ENCODE assay signal across 8 cellular contexts in genomic region chr19:18098891-18099622, GRCh38. TPM values are rescaled to one million over a fixed set of nuclear protein-coding genes. Genes with fewer than 3 reads are reported as not detected.
DNase-seq lines count a peak whose midpoint lies in the region; ATAC-seq and TF ChIP-seq lines count a peak whose summit lies in the region.

No MANE protein-coding gene starts in this region.

- no peak for TF ChIP-seq CTCF in Calu3 (IDR thresholded peaks at IDR 0.05; ENCODE audit: unreplicated experiment)

- intact Hi-C loops in Calu3 (cut with micrococcal nuclease; ENCODE audit: unreplicated experiment) = no loop called here

- H3K36me3 Mint-ChIP-seq in Calu3 (ENCODE audit: insufficient read depth, unreplicated experiment) (peaks cover 5% of the 10 kb centered on the region), memory B cell (peaks cover 9% of the 10 kb centered on the region)
- H3K36me3 Mint-ChIP-seq in activated T-helper 17 cell treated with anti-CD3 and anti-CD28 coated beads, Interleukin-2, amount 50 U/mL, for 72 hours (ENCODE audit: low read depth) = peaks cover 49% of the 10 kb centered on the region

- no peaks in the 10 kb centered on the region for H3K4me1 Mint-ChIP-seq in Calu3 (ENCODE audit: low read depth, unreplicated experiment)
- H3K4me1 Mint-ChIP-seq in activated T-helper 17 cell treated with anti-CD3 and anti-CD28 coated beads, Interleukin-2, amount 50 U/mL, for 72 hours = peaks cover 14% of the 10 kb centered on the region
- peaks cover 24% of the 10 kb centered on the region for H3K4me1 Mint-ChIP-seq in memory B cell

- DNase-seq in Calu3 (no peak), memory B cell (ENCODE audit: low spot score in 2 of 2) (peak; percentile 74 to 78), H4 (ENCODE audit: low spot score) (no peak), HT-29 (ENCODE audit: low spot score) (no peak), mesenteric fat pad (ENCODE audit: low spot score) (no peak)

- peaks cover 22% of the 10 kb centered on the region for H3K27me3 Mint-ChIP-seq in Calu3 (ENCODE audit: unreplicated experiment)
- H3K27me3 Mint-ChIP-seq in activated T-helper 17 cell treated with anti-CD3 and anti-CD28 coated beads, Interleukin-2, amount 50 U/mL, for 72 hours = no peaks in the 10 kb centered on the region
- H3K27me3 Mint-ChIP-seq in memory B cell = no peaks in the 10 kb centered on the region

- ATAC-seq in GM19463 (IDR thresholded peaks at IDR 0.05; ENCODE audit: unreplicated experiment) (peak; percentile 61), HG03565 (IDR thresholded peaks at IDR 0.05; ENCODE audit: unreplicated experiment) (peak; percentile 38), memory B cell (ENCODE audit: low read depth) (peak; percentile 73)
- peak; percentile 32 for ATAC-seq in activated T-helper 17 cell treated with anti-CD3 and anti-CD28 coated beads, Interleukin-2, amount 50 U/mL, for 72 hours (replicated peaks)

- BruUV-seq in Calu3 (replicated peaks; lab: Mats Ljungman, UMichigan) = no TSS peak

- H3K4me3 Mint-ChIP-seq in Calu3 (ENCODE audit: low read depth, unreplicated experiment) = peak overlapping the region; percentile 31
- H3K4me3 Mint-ChIP-seq in activated T-helper 17 cell treated with anti-CD3 and anti-CD28 coated beads, Interleukin-2, amount 50 U/mL, for 72 hours = peak overlapping the region; percentile 97
- H3K4me3 Mint-ChIP-seq in memory B cell = peak overlapping the region; percentile 90

- H3K9me3 Mint-ChIP-seq in Calu3 (ENCODE audit: low read depth, unreplicated experiment) (no peaks in the 10 kb centered on the region), memory B cell (no peaks in the 10 kb centered on the region)
- H3K9me3 Mint-ChIP-seq in activated T-helper 17 cell treated with anti-CD3 and anti-CD28 coated beads, Interleukin-2, amount 50 U/mL, for 72 hours = no peaks in the 10 kb centered on the region

- H3K27ac Mint-ChIP-seq in Calu3 (ENCODE audit: unreplicated experiment) (no peak overlapping the region), memory B cell (peak overlapping the region; percentile 93)
- peak overlapping the region; percentile 88 for H3K27ac Mint-ChIP-seq in activated T-helper 17 cell treated with anti-CD3 and anti-CD28 coated beads, Interleukin-2, amount 50 U/mL, for 72 hours

- CTCF ChIA-PET in Calu3 (lab: Charles Lee) = interaction anchor here (0.6 kb wide), 1 partner anchor 293 kb away, joined by 3 read pairs; no protein-coding TSS in a partner anchor

RNA-seq across cellular contexts. Expression of gene MAST3, which starts 1.5 kb away (rescaled TPM):
- 5.5 and 5.9 TPM in 2 replicates for total RNA-seq in Calu3 (2022)
- 10 to 100 TPM; 23.5 to 46.6 TPM for total RNA-seq in activated T-helper 17 cell treated with anti-CD3 and anti-CD28 coated beads, Interleukin-2, amount 50 U/mL, for 72 hours
- total RNA-seq in H4 (2014; rRNA removed; shearing (Covaris generic)) = 2.4 and 3.1 TPM in 2 replicates
- total RNA-seq in HT-29 (2014; rRNA removed; shearing (Covaris generic)) = 8.6 and 13.8 TPM in 2 replicates
- total RNA-seq in mesenteric fat pad = 19.1 TPM

RNA-seq across cellular contexts. Expression of gene IL12RB1, which starts 12.3 kb away (rescaled TPM):
- total RNA-seq in Calu3 (2022) (not detected in 2 replicates), mesenteric fat pad (2.3 TPM)
- total RNA-seq in activated T-helper 17 cell treated with anti-CD3 and anti-CD28 coated beads, Interleukin-2, amount 50 U/mL, for 72 hours = 10 to 100 TPM; 28.6 to 54.5 TPM
- total RNA-seq in H4 (2014; rRNA removed; shearing (Covaris generic)) = 2.4 TPM in 2 replicates
- total RNA-seq in HT-29 (2014; rRNA removed; shearing (Covaris generic)) = not detected in 2 replicates

RNA-seq across cellular contexts. Expression of gene PIK3R2, which starts 53.9 kb away (rescaled TPM):
- total RNA-seq in Calu3 (2022) (22.5 and 23.2 TPM in 2 replicates), mesenteric fat pad (14.8 TPM)
- 10 to 100 TPM; 13.0 to 21.8 TPM for total RNA-seq in activated T-helper 17 cell treated with anti-CD3 and anti-CD28 coated beads, Interleukin-2, amount 50 U/mL, for 72 hours
- 9.8 and 25.1 TPM in 2 replicates for total RNA-seq in H4 (2014; rRNA removed; shearing (Covaris generic))
- 26.4 and 37.7 TPM in 2 replicates for total RNA-seq in HT-29 (2014; rRNA removed; shearing (Covaris generic))

Comparison
In these comparisons a context has a peak if more than half of its experiments do, and no peak if none do; other contexts are left out.
1. DNase-seq: peak in memory B cell (2 of 2); none in Calu3 (single experiment), H4 (single experiment), HT-29 (single experiment) and mesenteric fat pad (single experiment).
2. H3K4me3 Mint-ChIP-seq: peak in every context shown above with its lines; median percentile 97 in activated T-helper 17 cell treated with anti-CD3 and anti-CD28 coated beads, Interleukin-2, amount 50 U/mL, for 72 hours; 90 in memory B cell; 31 in Calu3.
3. Peak in every context shown above with its lines, with median percentiles within 50 percentile points of each other: ATAC-seq.